8 cellular contexts compared by ENCODE assay signal in genomic region chr2:207142461-207142860, GRCh38. TPM values are rescaled to one million over a fixed set of nuclear protein-coding genes. Genes with fewer than 3 reads are reported as not detected.
A peak's percentile ranks its signal among the peaks of the same experiment; 100 is the strongest.
DNase-seq lines count a peak whose midpoint lies in the region; ATAC-seq and TF ChIP-seq lines count a peak whose summit lies in the region.

No MANE protein-coding gene starts in this region.

- no peak overlapping the region for H2AK5ac ChIP-seq in IMR-90 (ENCODE audit: low read depth, low read length)

- H2AK9ac ChIP-seq in IMR-90 (replicated peaks; ENCODE audit: low read depth, low read length, poor library complexity): no peak overlapping the region

- no peak overlapping the region for H2BK20ac ChIP-seq in IMR-90 (ENCODE audit: low read depth, low read length)

- no peak overlapping the region for H3K4me2 ChIP-seq in IMR-90 (ENCODE audit: low read depth, low read length)

- no peak overlapping the region for H2AFZ ChIP-seq in IMR-90 (replicated peaks; ENCODE audit: low read length, poor library complexity)

- H3K4me3 ChIP-seq in IMR-90 (ENCODE audit: insufficient read depth, low read depth, low read length): no peak overlapping the region
- H3K4me3 ChIP-seq in aorta (ENCODE audit: low read length in 2 of 2): no peak overlapping the region
- H3K4me3 ChIP-seq in A673 (ENCODE audit: low read depth, low read length, poor library complexity, severe bottlenecking): no peak overlapping the region

- H3K9me3 Mint-ChIP-seq in memory B cell: no peaks in the 10 kb centered on the region

- POLR2A ChIA-PET in IMR-90 (lab: Charles Lee; ENCODE audit: unreplicated experiment) (no interaction called here), A673 (lab: Charles Lee; ENCODE audit: low non-redundant PET) (no interaction called here)

- H2BK15ac ChIP-seq in IMR-90 (ENCODE audit: low read depth, low read length): no peak overlapping the region

- DNase-seq in IMR-90 (no peak), memory B cell (ENCODE audit: low spot score in 2 of 2) (no peak), aorta (no peak), A673 (ENCODE audit: low spot score) (no peak), D341Med (ENCODE audit: low spot score) (no peak)
- no peak for DNase-seq in stimulated activated CD4-positive, alpha-beta T cell treated with anti-CD3 and anti-CD28 coated beads, Interleukin-12 subunit alpha, Interleukin-12 subunit beta, amount 100 ng/mL, for 4 hours

- H3K27me3 Mint-ChIP-seq in memory B cell: no peaks in the 10 kb centered on the region

- in situ Hi-C loops in IMR-90 (cut with MboI; ENCODE audit: low sequenced_read_pairs): no loop called here

- H3K9me1 ChIP-seq in IMR-90 (ENCODE audit: insufficient read depth, low read length): peaks cover 33% of the 10 kb centered on the region

- no peak for TF ChIP-seq RAD21 in IMR-90 (IDR thresholded peaks at IDR 0.05; ENCODE audit: low read length)

- intact Hi-C loops in IMR-90 (cut with micrococcal nuclease) (no loop called here), aorta (cut with DNase I) (no loop called here), A673 (cut with micrococcal nuclease; ENCODE audit: unreplicated experiment) (no loop called here)

- H2BK120ac ChIP-seq in IMR-90 (ENCODE audit: low read depth, low read length): no peak overlapping the region

- H3K9me3 ChIP-seq in IMR-90 (ENCODE audit: control insufficient read depth, insufficient read depth, low read length): no peaks in the 10 kb centered on the region
- no peaks in the 10 kb centered on the region for H3K9me3 ChIP-seq in aorta (ENCODE audit: control insufficient read depth, low read length)
- no peaks in the 10 kb centered on the region for H3K9me3 ChIP-seq in A673 (ENCODE audit: low read depth, low read length, poor library complexity, severe bottlenecking)

- H3K4me3 Mint-ChIP-seq in memory B cell: peak overlapping the region; percentile 70

- CTCF ChIA-PET in IMR-90 (lab: Yijun Ruan, JAX) (interaction anchor here (0.6 to 1.2 kb wide), 3 partner anchors 40 to 1776 kb away, joined by 3 to 7 read pairs (median 3); no protein-coding TSS in a partner anchor), A673 (lab: Charles Lee) (no interaction called here)

- no peak overlapping the region for H3K56ac ChIP-seq in IMR-90 (ENCODE audit: extremely low read depth, insufficient read depth, low read length)

- H3K4me1 Mint-ChIP-seq in memory B cell: peaks cover 39% of the 10 kb centered on the region

- H3K27me3 ChIP-seq in IMR-90 (ENCODE audit: control insufficient read depth, insufficient read depth, low read length): no peaks in the 10 kb centered on the region
- H3K27me3 ChIP-seq in aorta (ENCODE audit: control insufficient read depth in 1 of 2, insufficient read depth in 2 of 2, low read length in 1 of 2): no peaks in the 10 kb centered on the region
- no peaks in the 10 kb centered on the region for H3K27me3 ChIP-seq in A673 (replicated peaks; ENCODE audit: insufficient read depth, low read depth, low read length, poor library complexity)

- H4K5ac ChIP-seq in IMR-90 (ENCODE audit: low read depth, low read length): no peak overlapping the region

- dilution Hi-C loops in IMR-90 (cut with HindIII; ENCODE audit: low sequenced_read_pairs, unreplicated experiment): no loop called here

- H3K36me3 ChIP-seq in IMR-90 (ENCODE audit: control insufficient read depth, insufficient read depth, low read length) (peaks cover 10% of the 10 kb centered on the region), aorta (ENCODE audit: control insufficient read depth in 1 of 2, insufficient read depth in 2 of 2, low read length in 1 of 2) (peaks cover 0 to 1% of the 10 kb centered on the region in 2 donors), A673 (ENCODE audit: insufficient read depth, low read length, poor library complexity, severe bottlenecking) (no peaks in the 10 kb centered on the region)

- no TSS peak for BruUV-seq in IMR-90 (replicated peaks; lab: Mats Ljungman, UMichigan)
- BruUV-seq in A673 (replicated peaks; lab: Mats Ljungman, UMichigan): no TSS peak

- H4K91ac ChIP-seq in IMR-90 (ENCODE audit: insufficient read depth, low read depth, low read length): no peak overlapping the region

- ATAC-seq in GM18517 (IDR thresholded peaks at IDR 0.05; ENCODE audit: unreplicated experiment): peak; percentile 54
- ATAC-seq in IMR-90 (ENCODE audit: low read depth): peak; percentile 12; the same call in 1 of the 2 replicates
- peak; percentile 24 for ATAC-seq in memory B cell (ENCODE audit: low read depth)
- peak; percentile 14 for ATAC-seq in aorta (ENCODE audit: low FRiP score)

- WGBS in IMR-90 (ENCODE audit: extremely low coverage in 2 of 2, insufficient read length in 1 of 2), 2 experiments: 100% methylated on average over 1 of the region's 3 CpGs; no CpG with 5 or more reads in 1 of the 2 experiments
- 18 to 23% methylated on average over 3 of the region's 3 CpGs for WGBS in aorta, 2 donors

- no peak overlapping the region for H3K27ac ChIP-seq in IMR-90 (ENCODE audit: insufficient read depth, low read length)
- peak overlapping the region; percentile 79 for H3K27ac ChIP-seq in angular gyrus (ENCODE audit: low read depth, low read length)
- H3K27ac ChIP-seq in aorta (ENCODE audit: low read depth in 1 of 2, low read length in 2 of 2): peak overlapping the region; percentile 44 to 95
- no peak overlapping the region for H3K27ac ChIP-seq in A673 (ENCODE audit: low read depth, low read length, poor library complexity, severe bottlenecking)

- no peak overlapping the region; the same call in 1 of the 2 replicates for H3K23ac ChIP-seq in IMR-90 (ENCODE audit: low read depth, low read length)

- no peak overlapping the region for H4K8ac ChIP-seq in IMR-90 (ENCODE audit: low read depth in 2 of 2, low read length in 2 of 2)

- peaks cover 7 to 84% of the 10 kb centered on the region in 2 experiments; a peak in 2 of 4 replicates for H3K79me1 ChIP-seq in IMR-90 (ENCODE audit: low read depth in 1 of 2, low read length in 2 of 2)

- H3K4ac ChIP-seq in IMR-90 (ENCODE audit: low read depth, low read length): no peak overlapping the region

- no peak for TF ChIP-seq POLR2A in IMR-90 (IDR thresholded peaks at IDR 0.05; ENCODE audit: low read depth, low read length)

- H3K14ac ChIP-seq in IMR-90 (replicated peaks; ENCODE audit: low read depth, low read length): no peak overlapping the region

- H3K4me1 ChIP-seq in IMR-90 (ENCODE audit: control insufficient read depth, insufficient read depth, low read length) (peaks cover 16% of the 10 kb centered on the region), aorta (ENCODE audit: control insufficient read depth in 1 of 2, insufficient read depth in 2 of 2, low read length in 2 of 2) (peaks cover 8 to 38% of the 10 kb centered on the region in 2 donors), A673 (ENCODE audit: insufficient read depth, low read length, poor library complexity, severe bottlenecking) (peaks cover 19% of the 10 kb centered on the region)

- H3K18ac ChIP-seq in IMR-90 (ENCODE audit: low read depth, low read length): no peak overlapping the region

- H4K20me1 ChIP-seq in IMR-90 (ENCODE audit: insufficient read depth, low read length): peaks cover 94% of the 10 kb centered on the region

- TF ChIP-seq CTCF in IMR-90 (conservative IDR thresholded peaks at IDR 0.05; ENCODE audit: low read depth, low read length) (no peak), A673 (conservative IDR thresholded peaks at IDR 0.05; ENCODE audit: low read depth, low read length) (no peak)

- H3K27ac Mint-ChIP-seq in memory B cell: peak overlapping the region; percentile 96

- H2BK5ac ChIP-seq in IMR-90 (ENCODE audit: low read depth, low read length, poor library complexity, severe bottlenecking): no peak overlapping the region

- peaks cover 4% of the 10 kb centered on the region for H3K36me3 Mint-ChIP-seq in memory B cell

- H3K9ac ChIP-seq in IMR-90 (ENCODE audit: low read depth, low read length): no peak overlapping the region

TF ChIP-seq in IMR-90, 13 proteins besides CTCF, POLR2A, EP300 and RAD21:
- no peak for TF ChIP-seq SMC3 (IDR thresholded peaks at IDR 0.05; ENCODE audit: low read depth, low read length)
- no peak for TF ChIP-seq NFE2L2 (IDR thresholded peaks at IDR 0.05; ENCODE audit: low read depth, low read length)
- no peak for TF ChIP-seq FOS (IDR thresholded peaks at IDR 0.05; ENCODE audit: low read depth, low read length)
- TF ChIP-seq CEBPB (IDR thresholded peaks at IDR 0.05; ENCODE audit: low read depth, low read length): no peak
- TF ChIP-seq MAFK (IDR thresholded peaks at IDR 0.05; ENCODE audit: low read depth, low read length): no peak
- TF ChIP-seq USF2 (IDR thresholded peaks at IDR 0.05; ENCODE audit: low read depth, low read length): no peak
- no peak for TF ChIP-seq BHLHE40 (IDR thresholded peaks at IDR 0.05; ENCODE audit: low read depth, low read length)
- no peak for TF ChIP-seq MXI1 (IDR thresholded peaks at IDR 0.05; ENCODE audit: borderline replicate concordance, low read depth, low read length)

RNA-seq across cellular contexts. Expression of gene KLF7, which starts 23.3 kb away (rescaled TPM):
- 25.3 and 28.5 TPM in 2 replicates for total RNA-seq in IMR-90 (2012; rRNA removed)
- polyA plus RNA-seq in IMR-90 (2012; rRNA removed): 23.1 and 24.1 TPM in 2 replicates
- polyA plus RNA-seq in IMR-90 (2012; cell fraction: cytosol; rRNA removed): 5.1 and 8.5 TPM in 2 replicates
- polyA plus RNA-seq in IMR-90 (2012; cell fraction: nucleus; rRNA removed; ENCODE audit: low replicate concordance): 33.0 and 75.4 TPM in 2 replicates
- 10 to 100 TPM; 74.5 to 90.9 TPM for total RNA-seq in aorta
- polyA plus RNA-seq in aorta: 1 to 10 TPM; 5.8 to 6.3 TPM
- 15.3 and 16.4 TPM in 2 replicates for total RNA-seq in A673 (2021)

Comparison
In these comparisons a context has a peak if more than half of its experiments do, and no peak if none do; other contexts are left out.
1. H3K27ac ChIP-seq: peak in angular gyrus (single experiment) and aorta (2 of 2); none in IMR-90 (single experiment) and A673 (single experiment).
2. Peak in every context shown above with its lines, with median percentiles within 50 percentile points of each other: ATAC-seq.